In the genomic region with DNA sequence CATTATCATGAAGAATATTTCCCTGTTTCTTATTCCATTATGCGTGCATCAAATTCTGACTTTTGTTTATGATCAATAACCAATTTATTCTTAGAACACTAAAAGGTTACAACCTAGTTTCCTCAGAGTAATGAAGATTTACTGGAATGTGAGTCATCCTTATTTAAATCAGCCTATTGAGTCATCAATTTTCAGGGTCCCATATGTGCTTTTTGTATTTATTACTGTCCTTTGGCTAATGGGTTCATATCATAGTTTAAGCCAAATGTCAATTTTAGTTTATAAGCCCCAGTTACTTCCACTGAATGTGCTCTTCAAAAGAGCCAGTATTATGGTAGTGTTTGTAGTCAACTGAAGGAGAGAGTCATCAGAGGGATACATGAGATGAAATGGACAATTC, we compare ENCODE assay signal across 23 cellular contexts.
"Had no signal": no experiment of that assay in that cellular context is flagged by ENCODE, and none has a peak within 500 bp of the region (broad histone marks: within the 10 kb centered on the region; RNA-seq: fewer than 3 reads in every experiment).

No MANE protein-coding gene starts in this region.

- H3K27ac Mint-ChIP-seq: naive B cell; nephron; stimulated activated memory B cell treated with anti-CD40 and anti-IgM and Interleukin-4, amounts not matched to agents 10 μg/mL and 1 μg/mL and 100 μg/mL, for 72 hours; stimulated activated naive CD8-positive, alpha-beta T cell treated with anti-CD3 and anti-CD28 coated beads, Interleukin-15, Interleukin-2, amounts not matched to agents 100 ng/mL and 50 ng/mL, for 24 hours had no signal

- H3K4me3 Mint-ChIP-seq: naive B cell; nephron; stimulated activated memory B cell treated with anti-CD40 and anti-IgM and Interleukin-4, amounts not matched to agents 10 μg/mL and 1 μg/mL and 100 μg/mL, for 72 hours; stimulated activated naive CD8-positive, alpha-beta T cell treated with anti-CD3 and anti-CD28 coated beads, Interleukin-15, Interleukin-2, amounts not matched to agents 100 ng/mL and 50 ng/mL, for 24 hours had no signal

- H3K9me3 Mint-ChIP-seq: stimulated activated naive CD8-positive, alpha-beta T cell treated with anti-CD3 and anti-CD28 coated beads, Interleukin-15, Interleukin-2, amounts not matched to agents 100 ng/mL and 50 ng/mL, for 24 hours had no signal

- H3K4me1 Mint-ChIP-seq: naive B cell; nephron; stimulated activated memory B cell treated with anti-CD40 and anti-IgM and Interleukin-4, amounts not matched to agents 10 μg/mL and 1 μg/mL and 100 μg/mL, for 72 hours had no signal

- DNase-seq: cortex of kidney; dorsolateral prefrontal cortex; effector CD8-positive, alpha-beta T cell; foreskin keratinocyte; head of caudate nucleus; left colon; left ventricle myocardium superior; mesendoderm; naive B cell; occipital lobe; right lobe of liver; stimulated activated CD4-positive, alpha-beta T cell treated with anti-CD3 and anti-CD28 coated beads, Interleukin-15, amount 100 ng/mL, for 24 hours; stimulated activated CD4-positive, alpha-beta T cell treated with anti-CD3 and anti-CD28 coated beads, Interleukin-1b, Interleukin-23, amount 100 ng/mL, for 48 hours; stimulated activated CD4-positive, alpha-beta T cell treated with anti-CD3 and anti-CD28 coated beads, Interleukin-4, amount 100 ng/mL, for 24 hours; upper lobe of right lung had no signal

- ATAC-seq: foreskin keratinocyte; left colon; left ventricle myocardium superior; right lobe of liver; stimulated activated memory B cell treated with anti-CD40 and anti-IgM and Interleukin-4, amounts not matched to agents 10 μg/mL and 1 μg/mL and 100 μg/mL, for 72 hours; upper lobe of right lung had no signal

- H3K4me3 ChIP-seq: dorsolateral prefrontal cortex, hepatocyte, lung, prostate gland, right lobe of liver, tibial nerve, upper lobe of right lung, vagina had no signal

- H3K36me3 Mint-ChIP-seq: naive B cell; stimulated activated memory B cell treated with anti-CD40 and anti-IgM and Interleukin-4, amounts not matched to agents 10 μg/mL and 1 μg/mL and 100 μg/mL, for 72 hours had no signal

- H3K27me3 Mint-ChIP-seq: naive B cell; stimulated activated memory B cell treated with anti-CD40 and anti-IgM and Interleukin-4, amounts not matched to agents 10 μg/mL and 1 μg/mL and 100 μg/mL, for 72 hours; stimulated activated naive CD8-positive, alpha-beta T cell treated with anti-CD3 and anti-CD28 coated beads, Interleukin-15, Interleukin-2, amounts not matched to agents 100 ng/mL and 50 ng/mL, for 24 hours had no signal
